7 cellular contexts compared by ENCODE assay signal in the genomic region with DNA sequence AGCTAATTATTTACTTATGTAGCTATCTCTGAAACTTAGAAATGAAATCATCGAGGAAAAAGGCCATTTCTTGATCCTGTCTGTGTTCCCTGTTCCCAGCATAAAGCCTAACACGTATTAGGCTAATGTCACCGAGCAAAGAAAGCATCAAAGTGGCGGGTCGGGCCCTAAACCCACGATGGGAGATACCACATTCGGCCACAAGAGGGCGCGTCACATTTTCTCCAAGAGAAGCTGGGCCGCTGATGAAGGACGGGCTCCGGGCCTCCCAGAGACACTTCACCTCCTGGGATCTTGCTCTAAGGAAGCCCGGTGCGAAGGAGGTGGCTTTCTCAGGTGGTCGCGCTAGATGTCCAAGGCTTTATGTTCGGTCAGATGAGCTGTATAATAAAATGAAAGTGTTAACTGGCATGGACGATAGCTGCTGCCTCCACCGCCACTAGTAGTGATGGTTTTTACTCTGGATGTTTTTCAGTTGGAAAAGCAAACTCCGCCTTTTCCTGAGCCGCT. TPM values are rescaled to one million over a fixed set of nuclear protein-coding genes. Genes with fewer than 3 reads are reported as not detected.
A peak's percentile ranks its signal among the peaks of the same experiment; 100 is the strongest.
DNase-seq lines count a peak whose midpoint lies in the region; ATAC-seq, FAIRE-seq and TF ChIP-seq lines count a peak whose summit lies in the region.

No MANE protein-coding gene starts in this region.

- peak overlapping the region; percentile 85 to 98 (median 89) for H3K27ac ChIP-seq in Peyer's patch

- no peaks in the 10 kb centered on the region for H3K27me3 ChIP-seq in Peyer's patch

- peaks cover 0 to 33% (median 5%) of the 10 kb centered on the region in 4 donors for H3K4me1 ChIP-seq in Peyer's patch

- peak; percentile 44 to 52 for ATAC-seq in naive thymus-derived CD8-positive, alpha-beta T cell
- ATAC-seq in stimulated activated memory B cell treated with anti-CD40 and anti-IgM and Interleukin-4, amounts not matched to agents 10 μg/mL and 1 μg/mL and 100 μg/mL, for 72 hours: peak; percentile 67

- peak overlapping the region; percentile 95 to 99 (median 98) for H3K4me3 Mint-ChIP-seq in naive thymus-derived CD8-positive, alpha-beta T cell
- H3K4me3 Mint-ChIP-seq in stimulated activated memory B cell treated with anti-CD40 and anti-IgM and Interleukin-4, amounts not matched to agents 10 μg/mL and 1 μg/mL and 100 μg/mL, for 72 hours: peak overlapping the region; percentile 96

- H3K4me3 ChIP-seq in Peyer's patch: peak overlapping the region; percentile 76 to 98 (median 90)

- peaks cover 19 to 41% (median 37%) of the 10 kb centered on the region in 4 donors for H3K4me1 Mint-ChIP-seq in naive thymus-derived CD8-positive, alpha-beta T cell
- H3K4me1 Mint-ChIP-seq in stimulated activated memory B cell treated with anti-CD40 and anti-IgM and Interleukin-4, amounts not matched to agents 10 μg/mL and 1 μg/mL and 100 μg/mL, for 72 hours: peaks cover 33% of the 10 kb centered on the region

- peak; percentile 75 for FAIRE-seq in GM18507 (lab: Jason Lieb, UNC)

- peak; percentile 89 to 97 (median 94) for TF ChIP-seq CTCF in Peyer's patch (IDR thresholded peaks at IDR 0.05)

- H3K27ac Mint-ChIP-seq in naive thymus-derived CD8-positive, alpha-beta T cell: peak overlapping the region; percentile 93 to 98 (median 96)
- H3K27ac Mint-ChIP-seq in stimulated activated memory B cell treated with anti-CD40 and anti-IgM and Interleukin-4, amounts not matched to agents 10 μg/mL and 1 μg/mL and 100 μg/mL, for 72 hours: peak overlapping the region; percentile 87

- peaks cover 0 to 14% (median 0%) of the 10 kb centered on the region in 3 donors for H3K36me3 Mint-ChIP-seq in naive thymus-derived CD8-positive, alpha-beta T cell
- H3K36me3 Mint-ChIP-seq in stimulated activated memory B cell treated with anti-CD40 and anti-IgM and Interleukin-4, amounts not matched to agents 10 μg/mL and 1 μg/mL and 100 μg/mL, for 72 hours: peaks cover 13% of the 10 kb centered on the region

- H3K27me3 Mint-ChIP-seq in naive thymus-derived CD8-positive, alpha-beta T cell: peaks cover 0 to 5% (median 0%) of the 10 kb centered on the region in 5 donors
- no peaks in the 10 kb centered on the region for H3K27me3 Mint-ChIP-seq in stimulated activated memory B cell treated with anti-CD40 and anti-IgM and Interleukin-4, amounts not matched to agents 10 μg/mL and 1 μg/mL and 100 μg/mL, for 72 hours

- DNase-seq in GM18507 (ENCODE audit: extremely low spot score, insufficient read length, low read depth) (peak; percentile 58), Kasumi-1 (lab: John Stamatoyannopoulos, UW) (peak; percentile 89 to 96), Peyer's patch (peak; percentile 91 to 97 (median 94)), fibroblast of peridontal ligament (ENCODE audit: extremely low read depth) (peak; percentile 88)
- DNase-seq in activated T-helper 1 cell treated with anti-CD3 and anti-CD28 coated beads, Interleukin-2, amount 50 U/mL, for 16 hours (ENCODE audit: low read depth in 1 of 2, low spot score in 1 of 2): peak; percentile 84 to 96
- DNase-seq in naive thymus-derived CD8-positive, alpha-beta T cell: peak; percentile 76 to 95 (median 88)

- H3K36me3 ChIP-seq in Peyer's patch: peaks cover 0 to 36% (median 0%) of the 10 kb centered on the region in 3 donors

- no peak for TF ChIP-seq POLR2A in Peyer's patch (IDR thresholded peaks at IDR 0.05)

- POLR2A ChIA-PET in naive thymus-derived CD8-positive, alpha-beta T cell (lab: Charles Lee): interaction anchor here (0.7 to 2.0 kb wide), 12 partner anchors 13 to 881 kb away, joined by 3 to 7 read pairs (median 5); a partner anchor contains a TSS

- no peaks in the 10 kb centered on the region for H3K9me3 ChIP-seq in Peyer's patch

- H3K9me3 Mint-ChIP-seq in naive thymus-derived CD8-positive, alpha-beta T cell: no peaks in the 10 kb centered on the region
- H3K9me3 Mint-ChIP-seq in stimulated activated memory B cell treated with anti-CD40 and anti-IgM and Interleukin-4, amounts not matched to agents 10 μg/mL and 1 μg/mL and 100 μg/mL, for 72 hours: no peaks in the 10 kb centered on the region

RNA-seq across cellular contexts. Expression of a gene that starts 0.9 kb away (rescaled TPM):
- total RNA-seq in Peyer's patch: 100 to 1,000 TPM in 3 of 4 donors, 10 to 100 TPM in 1; 23.1 to 283 (median 164) TPM
- total RNA-seq in naive thymus-derived CD8-positive, alpha-beta T cell: 10 to 100 TPM; 44.4 to 45.3 TPM
- polyA plus RNA-seq in naive thymus-derived CD8-positive, alpha-beta T cell: 10 to 100 TPM; 27.9 to 47.4 (median 40.4) TPM

RNA-seq across cellular contexts. Expression of a gene that starts 35.7 kb away (rescaled TPM):
- 1 to 10 TPM in 2 of 4 donors, under 1 TPM in 2; 0.53 to 2.5 (median 1.0) TPM for total RNA-seq in Peyer's patch
- under 1 TPM in 1 of 2 experiments, not detected in 1; 0.30 TPM for total RNA-seq in naive thymus-derived CD8-positive, alpha-beta T cell
- polyA plus RNA-seq in naive thymus-derived CD8-positive, alpha-beta T cell: not detected

RNA-seq across cellular contexts. Expression of a gene that starts 38.4 kb away (rescaled TPM):
- 100 to 1,000 TPM in 3 of 4 donors, 10 to 100 TPM in 1; 71.0 to 285 (median 247) TPM for total RNA-seq in Peyer's patch
- 1 to 10 TPM; 8.0 to 8.5 TPM for total RNA-seq in naive thymus-derived CD8-positive, alpha-beta T cell
- 1 to 10 TPM in 2 of 3 donors, under 1 TPM in 1; 0.40 to 1.5 (median 1.4) TPM for polyA plus RNA-seq in naive thymus-derived CD8-positive, alpha-beta T cell

RNA-seq across cellular contexts. Expression of a gene that starts 56.2 kb away (rescaled TPM):
- 10 to 100 TPM; 18.0 to 40.4 (median 32.9) TPM for total RNA-seq in Peyer's patch
- 10 to 100 TPM; 82.8 to 83.6 TPM for total RNA-seq in naive thymus-derived CD8-positive, alpha-beta T cell
- under 1 TPM; 0.29 to 0.84 (median 0.67) TPM for polyA plus RNA-seq in naive thymus-derived CD8-positive, alpha-beta T cell

Comparison
In these comparisons a context has a peak if more than half of its experiments do, and no peak if none do; other contexts are left out.
1. Peak in every context shown above with its lines: DNase-seq, ATAC-seq, H3K4me3 ChIP-seq and H3K27ac ChIP-seq.
2. RNA of a gene that starts 38.4 kb away (total RNA-seq): 71.0 to 285 TPM in Peyer's patch; 8.0 to 8.5 TPM in naive thymus-derived CD8-positive, alpha-beta T cell; every median in the first group is over 4 times any median in the second.